Comparison of ENCODE assay signal across 32 cellular contexts in the genomic region with DNA sequence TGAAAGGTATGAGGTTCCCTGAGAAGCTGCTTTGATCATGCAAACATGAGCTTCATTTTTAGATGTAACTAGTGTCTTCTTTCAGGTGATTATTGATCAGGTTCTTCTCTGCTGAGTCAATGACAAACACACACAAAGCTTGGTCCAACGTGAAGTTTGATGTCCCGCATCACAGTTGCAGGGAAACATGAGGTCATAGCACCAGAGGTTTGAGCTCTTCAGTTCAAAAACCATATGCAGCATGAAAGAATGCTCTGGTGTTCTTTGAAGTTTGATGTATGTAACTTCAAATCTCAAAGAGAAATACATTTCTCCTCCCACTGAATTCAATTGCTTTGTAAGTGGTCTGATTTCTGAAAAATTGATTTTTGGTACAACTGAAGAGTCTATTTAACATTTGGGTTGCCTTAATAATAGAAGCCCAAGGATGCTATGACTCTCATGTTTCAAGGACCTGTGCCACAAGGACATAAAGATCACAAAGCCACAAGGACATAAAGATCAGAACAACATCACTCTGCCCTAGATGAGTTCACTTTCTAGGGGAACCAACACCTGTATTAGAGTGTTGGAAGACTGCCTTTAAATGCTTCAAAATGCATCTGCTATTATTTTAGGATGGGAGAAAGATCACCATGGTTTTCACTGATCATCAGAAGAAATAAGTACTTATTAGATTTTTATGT. TPM values are rescaled to one million over a fixed set of nuclear protein-coding genes. Genes with fewer than 3 reads are reported as not detected.
A peak's percentile ranks its signal among the peaks of the same experiment; 100 is the strongest.
DNase-seq lines count a peak whose midpoint lies in the region; ATAC-seq, FAIRE-seq and TF ChIP-seq lines count a peak whose summit lies in the region.
"Had no signal": no experiment of that assay in that cellular context is flagged by ENCODE, and none has a peak within 500 bp of the region (broad histone marks: within the 10 kb centered on the region; RNA-seq: fewer than 3 reads in every experiment).

No MANE protein-coding gene starts in this region.

- no peaks in the 10 kb centered on the region for H4K20me1 ChIP-seq in keratinocyte (ENCODE audit: control insufficient read depth, extremely low read depth, insufficient read depth, low read length)

- no peak overlapping the region for H3K4me3 ChIP-seq in CD8-positive, alpha-beta memory T cell (ENCODE audit: low read length)
- H3K4me3 ChIP-seq in keratinocyte (ENCODE audit: control insufficient read depth in 2 of 3, extremely low read depth in 1 of 3, insufficient read depth in 2 of 3, low read depth in 1 of 3, low read length in 3 of 3) = no peak overlapping the region
- H3K4me3 ChIP-seq: body of pancreas, K562, neural progenitor cell, thyroid gland, uterus had no signal

- no peak for TF ChIP-seq CTCF in keratinocyte (optimal IDR thresholded peaks at IDR 0.05 in 1 of 3, IDR thresholded peaks at IDR 0.05 in 1 of 3, conservative IDR thresholded peaks at IDR 0.05 in 1 of 3; ENCODE audit: extremely low read depth in 1 of 3, insufficient read depth in 2 of 3, low read length in 3 of 3)

- H3K27me3 ChIP-seq in CD8-positive, alpha-beta memory T cell (ENCODE audit: insufficient read depth, low read length, poor library complexity, severe bottlenecking) = no peaks in the 10 kb centered on the region
- H3K27me3 ChIP-seq in keratinocyte (ENCODE audit: control insufficient read depth, extremely low read depth, insufficient read depth, low read length) = no peaks in the 10 kb centered on the region
- H3K27me3 ChIP-seq: body of pancreas, neural progenitor cell, thyroid gland, uterus had no signal

- POLR2A ChIA-PET in activated CD4-positive, alpha-beta memory T cell treated with anti-CD3 and anti-CD28 coated beads for 36 hours (lab: Charles Lee) = interaction anchor here (0.8 to 1.7 kb wide), 2 partner anchors 25 to 97 kb away, joined by 4 read pairs; no protein-coding TSS in a partner anchor
- POLR2A ChIA-PET in activated CD4-positive, alpha-beta memory T cell treated with anti-CD3 and anti-CD28 coated beads, Interleukin-2, amount 10 ng/mL, durations not matched to agents 7 days and 5 days (lab: Charles Lee) = interaction anchor here (0.6 to 0.9 kb wide), 2 partner anchors 12 to 18 kb away, joined by 3 read pairs; no protein-coding TSS in a partner anchor
- POLR2A ChIA-PET in CD8-positive, alpha-beta memory T cell (lab: Charles Lee) = no interaction called here
- POLR2A ChIA-PET in activated CD8-positive, alpha-beta T cell treated with anti-CD3 and anti-CD28 coated beads, Interleukin-2, amount 10 ng/mL, durations not matched to agents 7 days and 5 days (lab: Charles Lee) = interaction anchor here (0.8 to 1.0 kb wide), 3 partner anchors 105 to 109 kb away, joined by 3 to 4 read pairs (median 3); no protein-coding TSS in a partner anchor

- H3K27ac ChIP-seq in CD8-positive, alpha-beta memory T cell (ENCODE audit: low read depth, low read length) = no peak overlapping the region
- H3K27ac ChIP-seq in keratinocyte (ENCODE audit: control insufficient read depth, insufficient read depth, low read length) = no peak overlapping the region
- H3K27ac ChIP-seq: body of pancreas, neural progenitor cell, parathyroid adenoma, thyroid gland, uterus had no signal

- no peak overlapping the region for H3K27ac Mint-ChIP-seq in activated CD4-positive, alpha-beta memory T cell treated with anti-CD3 and anti-CD28 coated beads for 36 hours
- H3K27ac Mint-ChIP-seq in activated CD4-positive, alpha-beta memory T cell treated with anti-CD3 and anti-CD28 coated beads, Interleukin-2, amount 10 ng/mL, durations not matched to agents 7 days and 5 days = no peak overlapping the region
- peak overlapping the region in 5 of 8 donors; percentile 5 to 31 (median 26) for H3K27ac Mint-ChIP-seq in CD8-positive, alpha-beta memory T cell
- H3K27ac Mint-ChIP-seq in activated CD8-positive, alpha-beta T cell treated with anti-CD3 and anti-CD28 coated beads, Interleukin-2, amount 10 ng/mL, durations not matched to agents 7 days and 5 days = peak overlapping the region; percentile 45
- H3K27ac Mint-ChIP-seq: dendritic cell treated with granulocyte-macrophage colony-stimulating factor and Interleukin-4, amounts not matched to agents 40 ng/mL and 50 ng/mL, for 4 days; endodermal cell; HFFc6; neural progenitor cell; T-helper 1 cell treated with Interleukin-12 subunit alpha and Interleukin-12 subunit beta and Interleukin-4 antibody, amounts not matched to agents 30 μg/mL and 1 μg/mL, for 36 hours had no signal

- H3K9me3 Mint-ChIP-seq in activated CD4-positive, alpha-beta memory T cell treated with anti-CD3 and anti-CD28 coated beads for 36 hours = no peaks in the 10 kb centered on the region
- H3K9me3 Mint-ChIP-seq in activated CD4-positive, alpha-beta memory T cell treated with anti-CD3 and anti-CD28 coated beads, Interleukin-2, amount 10 ng/mL, durations not matched to agents 7 days and 5 days = no peaks in the 10 kb centered on the region
- H3K9me3 Mint-ChIP-seq in CD8-positive, alpha-beta memory T cell = peaks cover 0 to under 1% (median 0%) of the 10 kb centered on the region in 5 donors
- H3K9me3 Mint-ChIP-seq in activated CD8-positive, alpha-beta T cell treated with anti-CD3 and anti-CD28 coated beads, Interleukin-2, amount 10 ng/mL, durations not matched to agents 7 days and 5 days (ENCODE audit: insufficient read depth) = no peaks in the 10 kb centered on the region
- H3K9me3 Mint-ChIP-seq: dendritic cell treated with granulocyte-macrophage colony-stimulating factor and Interleukin-4, amounts not matched to agents 40 ng/mL and 50 ng/mL, for 4 days; endodermal cell; HFFc6; neural progenitor cell; T-helper 1 cell treated with Interleukin-12 subunit alpha and Interleukin-12 subunit beta and Interleukin-4 antibody, amounts not matched to agents 30 μg/mL and 1 μg/mL, for 36 hours had no signal

- H3K9me3 ChIP-seq in CD8-positive, alpha-beta memory T cell (ENCODE audit: low read length) = no peaks in the 10 kb centered on the region
- no peaks in the 10 kb centered on the region for H3K9me3 ChIP-seq in keratinocyte (ENCODE audit: control insufficient read depth, low read depth, low read length)
- H3K9me3 ChIP-seq: body of pancreas, thyroid gland, uterus had no signal

- peaks cover 18% of the 10 kb centered on the region for H3K4me1 ChIP-seq in CD8-positive, alpha-beta memory T cell (ENCODE audit: insufficient read depth, low read length)
- H3K4me1 ChIP-seq in keratinocyte (ENCODE audit: control insufficient read depth, extremely low read depth, insufficient read depth, low read length) = peaks cover 8% of the 10 kb centered on the region
- H3K4me1 ChIP-seq: neural progenitor cell, parathyroid adenoma, thyroid gland, uterus had no signal

- peaks cover 15% of the 10 kb centered on the region for H3K36me3 Mint-ChIP-seq in activated CD4-positive, alpha-beta memory T cell treated with anti-CD3 and anti-CD28 coated beads for 36 hours
- H3K36me3 Mint-ChIP-seq in activated CD4-positive, alpha-beta memory T cell treated with anti-CD3 and anti-CD28 coated beads, Interleukin-2, amount 10 ng/mL, durations not matched to agents 7 days and 5 days (ENCODE audit: low read depth) = peaks cover 16% of the 10 kb centered on the region
- H3K36me3 Mint-ChIP-seq in CD8-positive, alpha-beta memory T cell = peaks cover 24 to 61% (median 24%) of the 10 kb centered on the region in 3 donors
- peaks cover 41% of the 10 kb centered on the region for H3K36me3 Mint-ChIP-seq in activated CD8-positive, alpha-beta T cell treated with anti-CD3 and anti-CD28 coated beads, Interleukin-2, amount 10 ng/mL, durations not matched to agents 7 days and 5 days (ENCODE audit: low read depth)
- H3K36me3 Mint-ChIP-seq: neural progenitor cell had no signal

- intact Hi-C loops in activated CD4-positive, alpha-beta memory T cell treated with anti-CD3 and anti-CD28 coated beads for 36 hours (cut with micrococcal nuclease) = loop anchor here (1.0 to 5.0 kb wide), 4 partner anchors 9 to 284 kb away; no protein-coding TSS in a partner anchor

- H3K4me1 Mint-ChIP-seq in activated CD4-positive, alpha-beta memory T cell treated with anti-CD3 and anti-CD28 coated beads for 36 hours (ENCODE audit: low read depth) = peaks cover 38% of the 10 kb centered on the region
- H3K4me1 Mint-ChIP-seq in activated CD4-positive, alpha-beta memory T cell treated with anti-CD3 and anti-CD28 coated beads, Interleukin-2, amount 10 ng/mL, durations not matched to agents 7 days and 5 days = peaks cover 36% of the 10 kb centered on the region
- peaks cover 36 to 51% (median 38%) of the 10 kb centered on the region in 3 donors for H3K4me1 Mint-ChIP-seq in CD8-positive, alpha-beta memory T cell
- peaks cover 38% of the 10 kb centered on the region for H3K4me1 Mint-ChIP-seq in activated CD8-positive, alpha-beta T cell treated with anti-CD3 and anti-CD28 coated beads, Interleukin-2, amount 10 ng/mL, durations not matched to agents 7 days and 5 days (ENCODE audit: low read depth)
- H3K4me1 Mint-ChIP-seq: neural progenitor cell had no signal

- CTCF ChIA-PET in activated CD4-positive, alpha-beta memory T cell treated with anti-CD3 and anti-CD28 coated beads for 36 hours (lab: Charles Lee) = interaction anchor here (0.9 kb wide), 1 partner anchor 10 kb away, joined by 3 read pairs; no protein-coding TSS in a partner anchor
- CTCF ChIA-PET in activated CD4-positive, alpha-beta memory T cell treated with anti-CD3 and anti-CD28 coated beads, Interleukin-2, amount 10 ng/mL, durations not matched to agents 7 days and 5 days (lab: Charles Lee) = no interaction called here
- CTCF ChIA-PET in CD8-positive, alpha-beta memory T cell (lab: Charles Lee) = interaction anchor here (1.0 kb wide), 1 partner anchor 109 kb away, joined by 3 read pairs; no protein-coding TSS in a partner anchor
- CTCF ChIA-PET in activated CD8-positive, alpha-beta T cell treated with anti-CD3 and anti-CD28 coated beads, Interleukin-2, amount 10 ng/mL, durations not matched to agents 7 days and 5 days (lab: Charles Lee) = interaction anchor here (0.7 to 1.4 kb wide), 6 partner anchors 11 to 432 kb away, joined by 3 to 7 read pairs (median 3); partner anchors contain the start of genes AMIGO2 and PCED1B

- H3K79me2 ChIP-seq in keratinocyte (ENCODE audit: control insufficient read depth, insufficient read depth, low read length) = no peaks in the 10 kb centered on the region
- H3K79me2 ChIP-seq: parathyroid adenoma had no signal

- no peaks in the 10 kb centered on the region for H3K36me3 ChIP-seq in CD8-positive, alpha-beta memory T cell (ENCODE audit: insufficient read depth, low read length)
- H3K36me3 ChIP-seq in keratinocyte (ENCODE audit: control insufficient read depth in 2 of 2, extremely low read depth in 1 of 2, insufficient read depth in 2 of 2, low read length in 2 of 2) = peaks cover 7 to 20% of the 10 kb centered on the region in 2 experiments
- H3K36me3 ChIP-seq: neural progenitor cell, thyroid gland, uterus had no signal

- dilution Hi-C loops in keratinocyte (cut with MboI; ENCODE audit: extremely low pct_ligation_motif_present, low sequenced_read_pairs) = no loop called here

- H3K27me3 Mint-ChIP-seq in activated CD4-positive, alpha-beta memory T cell treated with anti-CD3 and anti-CD28 coated beads for 36 hours = no peaks in the 10 kb centered on the region
- no peaks in the 10 kb centered on the region for H3K27me3 Mint-ChIP-seq in activated CD4-positive, alpha-beta memory T cell treated with anti-CD3 and anti-CD28 coated beads, Interleukin-2, amount 10 ng/mL, durations not matched to agents 7 days and 5 days
- no peaks in the 10 kb centered on the region for H3K27me3 Mint-ChIP-seq in CD8-positive, alpha-beta memory T cell
- H3K27me3 Mint-ChIP-seq in activated CD8-positive, alpha-beta T cell treated with anti-CD3 and anti-CD28 coated beads, Interleukin-2, amount 10 ng/mL, durations not matched to agents 7 days and 5 days (ENCODE audit: low read depth) = no peaks in the 10 kb centered on the region
- H3K27me3 Mint-ChIP-seq: CD4-positive, CD25-positive, alpha-beta regulatory T cell; dendritic cell treated with granulocyte-macrophage colony-stimulating factor and Interleukin-4, amounts not matched to agents 40 ng/mL and 50 ng/mL, for 4 days had no signal

- H3K4me3 Mint-ChIP-seq in activated CD4-positive, alpha-beta memory T cell treated with anti-CD3 and anti-CD28 coated beads for 36 hours = no peak overlapping the region
- H3K4me3 Mint-ChIP-seq in activated CD4-positive, alpha-beta memory T cell treated with anti-CD3 and anti-CD28 coated beads, Interleukin-2, amount 10 ng/mL, durations not matched to agents 7 days and 5 days = no peak overlapping the region
- H3K4me3 Mint-ChIP-seq in CD8-positive, alpha-beta memory T cell = peak overlapping the region in 1 of 7 donors; percentile 65
- no peak overlapping the region for H3K4me3 Mint-ChIP-seq in activated CD8-positive, alpha-beta T cell treated with anti-CD3 and anti-CD28 coated beads, Interleukin-2, amount 10 ng/mL, durations not matched to agents 7 days and 5 days
- H3K4me3 Mint-ChIP-seq: dendritic cell treated with granulocyte-macrophage colony-stimulating factor and Interleukin-4, amounts not matched to agents 40 ng/mL and 50 ng/mL, for 4 days; endodermal cell; HFFc6; neural progenitor cell; T-helper 1 cell treated with Interleukin-12 subunit alpha and Interleukin-12 subunit beta and Interleukin-4 antibody, amounts not matched to agents 30 μg/mL and 1 μg/mL, for 36 hours had no signal

- H3K4me2 ChIP-seq in keratinocyte (ENCODE audit: control insufficient read depth, extremely low read depth, insufficient read depth, low read depth, low read length) = no peak overlapping the region
- H3K4me2 ChIP-seq: neural progenitor cell had no signal

- peak; percentile 32 for ATAC-seq in activated CD8-positive, alpha-beta T cell treated with anti-CD3 and anti-CD28 coated beads, Interleukin-2, amount 10 ng/mL, durations not matched to agents 7 days and 5 days
- ATAC-seq: body of pancreas, esophagus mucosa, K562, left lobe of liver had no signal

- peak; percentile 19 for DNase-seq in activated CD4-positive, alpha-beta memory T cell treated with anti-CD3 and anti-CD28 coated beads for 36 hours
- no peak for DNase-seq in activated CD4-positive, alpha-beta memory T cell treated with anti-CD3 and anti-CD28 coated beads, Interleukin-2, amount 10 ng/mL, durations not matched to agents 7 days and 5 days
- DNase-seq in CD8-positive, alpha-beta memory T cell = no peak
- no peak for DNase-seq in activated CD8-positive, alpha-beta T cell treated with anti-CD3 and anti-CD28 coated beads, Interleukin-2, amount 10 ng/mL, durations not matched to agents 7 days and 5 days
- no peak for DNase-seq in keratinocyte (ENCODE audit: low read depth, low spot score)
- DNase-seq in GM12891 (ENCODE audit: insufficient read length, low spot score) = no peak
- no peak for DNase-seq in NCI-H1105 (lab: John Stamatoyannopoulos, UW)
- DNase-seq in SIG-M5 treated with dmso at 0.1 percent for 504 hours (lab: John Stamatoyannopoulos, UW; ENCODE audit: unreplicated experiment) = no peak
- DNase-seq: activated effector memory CD4-positive, alpha-beta T cell treated with Interleukin-2 at 50 U/mL for 16 hours; body of pancreas; endodermal cell; glutamatergic neuron; HFFc6; NCI-H1092 treated with DMSO at 0.1 percent for 48 hours; NCI-H187 treated with DMSO at 0.1 percent for 48 hours; NCI-H2171 treated with DMSO at 0.1 percent for 48 hours; NCI-H510A treated with DMSO at 0.1 percent for 48 hours; retina; thyroid gland; uterus had no signal

- FAIRE-seq in keratinocyte (lab: Jason Lieb, UNC) (peak; percentile 29), GM12891 (lab: Jason Lieb, UNC) (no peak)
- FAIRE-seq: A204.1, H1, TTC549 had no signal

- H3K9ac ChIP-seq in keratinocyte (ENCODE audit: control insufficient read depth, extremely low read depth, insufficient read depth, low read length) = no peak overlapping the region
- H3K9ac ChIP-seq: neural progenitor cell, parathyroid adenoma had no signal

- no peak for TF ChIP-seq POLR2A in GM12891 (IDR thresholded peaks at IDR 0.05; ENCODE audit: low read depth, low read length)

- H2AFZ ChIP-seq in keratinocyte (ENCODE audit: control insufficient read depth, low read length) = no peak overlapping the region
- H2AFZ ChIP-seq: neural progenitor cell, parathyroid adenoma had no signal

- H3K9me1 ChIP-seq in keratinocyte (ENCODE audit: control insufficient read depth, extremely low read depth, insufficient read depth, low read length) = no peaks in the 10 kb centered on the region

RNA-seq across cellular contexts. Expression of gene AMIGO2, which starts 31.1 kb away (rescaled TPM):
- 10 to 100 TPM; 12.4 to 13.6 TPM for total RNA-seq in activated CD4-positive, alpha-beta memory T cell treated with anti-CD3 and anti-CD28 coated beads for 36 hours
- 1 to 10 TPM; 6.6 to 7.1 TPM for total RNA-seq in activated CD4-positive, alpha-beta memory T cell treated with anti-CD3 and anti-CD28 coated beads, Interleukin-2, amount 10 ng/mL, durations not matched to agents 7 days and 5 days
- total RNA-seq in CD8-positive, alpha-beta memory T cell = 10 to 100 TPM; 16.2 to 16.6 TPM
- polyA plus RNA-seq in CD8-positive, alpha-beta memory T cell = 23.7 TPM
- total RNA-seq in activated CD8-positive, alpha-beta T cell treated with anti-CD3 and anti-CD28 coated beads, Interleukin-2, amount 10 ng/mL, durations not matched to agents 7 days and 5 days = 10 to 100 TPM; 10.2 TPM
- polyA plus RNA-seq in keratinocyte = 50.7 to 76.5 TPM (median 71.3 TPM) in 3 replicates
- polyA plus RNA-seq in keratinocyte (2011; ENCODE audit: low read depth) = 8.3 TPM
- polyA plus RNA-seq in keratinocyte (2011; cell fraction: cytosol; rRNA removed) = 29.4 and 57.4 TPM in 2 replicates
- polyA plus RNA-seq in keratinocyte (2011; cell fraction: nucleus; rRNA removed) = 135 and 145 TPM in 2 replicates
- polyA plus RNA-seq in keratinocyte (2012; ENCODE audit: low replicate concordance) = 12.8 and 59.8 TPM in 2 replicates
- 33.5 to 51.5 TPM (median 39.6 TPM) in 3 replicates for polyA minus RNA-seq in keratinocyte
- polyA minus RNA-seq in keratinocyte (2011; cell fraction: cytosol; rRNA and poly(A)+ RNA removed) = 30.3 TPM
- polyA minus RNA-seq in keratinocyte (2011; cell fraction: nucleus; rRNA and poly(A)+ RNA removed) = 45.1 and 74.9 TPM in 2 replicates
- polyA plus RNA-seq in GM12891 (2012; ENCODE audit: low read depth, missing spikeins) = not detected
- total RNA-seq: OCI-LY7 had no signal

RNA-seq across cellular contexts. Expression of gene PCED1B, which starts 31.4 kb away (rescaled TPM):
- 100 to 1,000 TPM; 133 to 136 TPM for total RNA-seq in activated CD4-positive, alpha-beta memory T cell treated with anti-CD3 and anti-CD28 coated beads for 36 hours
- total RNA-seq in activated CD4-positive, alpha-beta memory T cell treated with anti-CD3 and anti-CD28 coated beads, Interleukin-2, amount 10 ng/mL, durations not matched to agents 7 days and 5 days = 10 to 100 TPM; 57.1 to 62.2 TPM
- 10 to 100 TPM; 52.8 to 56.9 TPM for total RNA-seq in CD8-positive, alpha-beta memory T cell
- polyA plus RNA-seq in CD8-positive, alpha-beta memory T cell = 73.3 TPM
- 10 to 100 TPM; 72.1 to 74.2 TPM for total RNA-seq in activated CD8-positive, alpha-beta T cell treated with anti-CD3 and anti-CD28 coated beads, Interleukin-2, amount 10 ng/mL, durations not matched to agents 7 days and 5 days
- 3.1 to 3.7 TPM (median 3.2 TPM) in 3 replicates for polyA plus RNA-seq in keratinocyte
- polyA plus RNA-seq in keratinocyte (2011; ENCODE audit: low read depth) = 2.0 TPM
- 2.4 and 4.7 TPM in 2 replicates for polyA plus RNA-seq in keratinocyte (2011; cell fraction: cytosol; rRNA removed)
- polyA plus RNA-seq in keratinocyte (2011; cell fraction: nucleus; rRNA removed) = 7.8 and 13.8 TPM in 2 replicates
- polyA plus RNA-seq in keratinocyte (2012; ENCODE audit: low replicate concordance) = 5.1 and 8.0 TPM in 2 replicates
- polyA minus RNA-seq in keratinocyte = 2.9 to 5.0 TPM (median 4.4 TPM) in 3 replicates
- polyA minus RNA-seq in keratinocyte (2011; cell fraction: cytosol; rRNA and poly(A)+ RNA removed) = 2.1 TPM
- polyA minus RNA-seq in keratinocyte (2011; cell fraction: nucleus; rRNA and poly(A)+ RNA removed) = 3.2 and 4.5 TPM in 2 replicates
- polyA plus RNA-seq in GM12891 (2012; ENCODE audit: low read depth, missing spikeins) = 1.8 TPM

Comparison
In these comparisons a context has a peak if more than half of its experiments do, and no peak if none do; other contexts are left out.
1. H3K27ac Mint-ChIP-seq: peak in CD8-positive, alpha-beta memory T cell (5 of 8) and activated CD8-positive, alpha-beta T cell treated with anti-CD3 and anti-CD28 coated beads, Interleukin-2, amount 10 ng/mL, durations not matched to agents 7 days and 5 days (single experiment); none in activated CD4-positive, alpha-beta memory T cell treated with anti-CD3 and anti-CD28 coated beads for 36 hours (single experiment) and activated CD4-positive, alpha-beta memory T cell treated with anti-CD3 and anti-CD28 coated beads, Interleukin-2, amount 10 ng/mL, durations not matched to agents 7 days and 5 days (single experiment).